8 cellular contexts compared by ENCODE assay signal in the genomic region with DNA sequence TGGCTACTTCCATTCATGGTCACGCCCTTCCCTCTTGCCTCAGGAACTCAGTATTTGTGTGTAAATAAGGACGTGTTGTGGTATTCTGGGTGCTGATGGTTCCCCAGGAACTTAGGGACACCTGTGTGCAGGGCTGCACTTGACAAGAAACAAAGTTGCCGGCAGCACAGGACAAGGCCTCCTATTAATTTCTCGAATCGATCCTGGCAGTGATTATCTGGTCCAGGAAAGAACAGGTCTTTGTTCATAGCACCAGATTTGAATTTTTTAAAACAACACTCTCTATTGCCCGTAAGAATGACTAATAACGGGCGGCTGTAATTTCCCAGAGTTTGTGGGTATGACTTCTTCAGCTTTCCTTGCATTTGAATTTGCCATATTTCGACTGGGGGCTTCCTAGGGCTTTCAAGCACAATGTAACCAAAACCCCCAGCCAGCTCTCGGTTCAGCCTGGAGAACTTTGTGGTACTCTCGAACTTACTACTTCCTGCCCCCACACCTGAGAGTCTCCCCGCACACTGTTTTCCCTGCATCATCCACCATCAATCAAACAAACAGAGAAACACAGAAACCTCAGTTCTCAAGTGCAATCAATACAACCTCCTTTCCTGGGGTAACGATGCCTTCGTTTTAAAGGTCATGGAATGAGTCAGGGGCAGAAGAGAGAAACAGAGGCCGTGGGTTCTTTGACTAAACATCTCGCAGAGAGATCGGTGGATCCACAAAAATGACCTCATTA.
A peak's percentile ranks its signal among the peaks of the same experiment; 100 is the strongest.
DNase-seq lines count a peak whose midpoint lies in the region; ATAC-seq, FAIRE-seq and TF ChIP-seq lines count a peak whose summit lies in the region.
"Had no signal": no experiment of that assay in that cellular context is flagged by ENCODE, and none has a peak within 500 bp of the region (broad histone marks: within the 10 kb centered on the region; RNA-seq: fewer than 3 reads in every experiment).

No MANE protein-coding gene starts in this region.

- ATAC-seq in GM21526 (IDR thresholded peaks at IDR 0.05; ENCODE audit: low FRiP score, unreplicated experiment) (peak; percentile 58), GM12878 (peak; percentile 88), GM21723 (IDR thresholded peaks at IDR 0.05; ENCODE audit: unreplicated experiment) (no peak)

- TF ChIP-seq EP300 in GM12878 (IDR thresholded peaks at IDR 0.05; ENCODE audit: borderline replicate concordance in 1 of 2, control insufficient read depth in 1 of 2, low read depth in 2 of 2, low read length in 2 of 2) = peak; percentile 28 to 54; a peak in 3 of 4 replicates

- no peaks in the 10 kb centered on the region for H3K27me3 ChIP-seq in GM12878 (replicated peaks in 1 of 2; ENCODE audit: control insufficient read depth in 2 of 2, insufficient read depth in 2 of 2, low read length in 1 of 2)

- H3K9me3 Mint-ChIP-seq in type B pancreatic cell = no peaks in the 10 kb centered on the region
- H3K9me3 Mint-ChIP-seq: dendritic cell treated with granulocyte-macrophage colony-stimulating factor and Interleukin-4, amounts not matched to agents 40 ng/mL and 50 ng/mL, for 4 days had no signal

- DNase-seq in activated CD4-positive, CD25-positive, alpha-beta regulatory T cell treated with anti-CD3 and anti-CD28 coated beads, Interleukin-2, amount 50 U/mL, for 16 hours (ENCODE audit: low read depth, low spot score) = peak; percentile 21
- peak; percentile 67 for DNase-seq in GM12878 (ENCODE audit: low read depth, low spot score)
- peak; percentile 78 for DNase-seq in stimulated activated naive CD4-positive, alpha-beta T cell treated with Interleukin-2 at 50 U/mL for 16 hours (lab: John Stamatoyannopoulos, UW)
- no peak for DNase-seq in germinal center (ENCODE audit: low spot score)
- no peak for DNase-seq in type B pancreatic cell (ENCODE audit: extremely low spot score, unreplicated experiment)

- TF ChIP-seq RAD21 in GM12878 (IDR thresholded peaks at IDR 0.05; ENCODE audit: insufficient read depth, low read depth, low read length) = no peak; the same call in 1 of the 2 replicates

- peak; percentile 84 for FAIRE-seq in GM12878 (lab: Jason Lieb, UNC)

- TF ChIP-seq CTCF in GM12878 (IDR thresholded peaks at IDR 0.05 in 2 of 3, conservative IDR thresholded peaks at IDR 0.05 in 1 of 3; ENCODE audit: control insufficient read depth in 2 of 3, extremely low read depth in 1 of 3, insufficient read depth in 1 of 3, low read depth in 3 of 3, low read length in 3 of 3) (no peak), type B pancreatic cell (conservative IDR thresholded peaks at IDR 0.05) (no peak)

- CTCF ChIA-PET in GM12878 (lab: Yijun Ruan, JAX) = interaction anchor here (1.0 to 1.6 kb wide), 5 partner anchors 48 to 360 kb away, joined by 3 to 5 read pairs (median 4); no protein-coding TSS in a partner anchor

- no peaks in the 10 kb centered on the region; the same call in 2 of the 3 replicates for H3K9me3 ChIP-seq in GM12878 (replicated peaks; ENCODE audit: control insufficient read depth, insufficient read depth, low read length)

- peak overlapping the region; percentile 45; the same call in 1 of the 2 replicates for H3K9ac ChIP-seq in GM12878 (ENCODE audit: control insufficient read depth, insufficient read depth, low read length)

- no peaks in the 10 kb centered on the region for H3K79me2 ChIP-seq in GM12878 (ENCODE audit: control insufficient read depth, insufficient read depth, low read length)

- POLR2A ChIA-PET in GM12878 (lab: Charles Lee) = interaction anchor here (1.0 kb wide), 1 partner anchor 136 kb away, joined by 3 read pairs; no protein-coding TSS in a partner anchor

- peak overlapping the region; percentile 92 for H3K4me2 ChIP-seq in GM12878 (ENCODE audit: control insufficient read depth, insufficient read depth)

- no peaks in the 10 kb centered on the region for H4K20me1 ChIP-seq in GM12878 (ENCODE audit: control insufficient read depth, insufficient read depth)

- SMC1A ChIA-PET in GM12878 (lab: Charles Lee; ENCODE audit: uncharacterized antibody, unreplicated experiment) = interaction anchor here (0.6 to 3.2 kb wide), 15 partner anchors 10 to 990 kb away, joined by 3 to 19 read pairs (median 3); no protein-coding TSS in a partner anchor

- in situ Hi-C loops in GM12878 (cut with MboI) = no loop called here

- BruUV-seq in GM12878 (replicated peaks; lab: Mats Ljungman, UMichigan) = no TSS peak

- no peaks in the 10 kb centered on the region for H3K27me3 Mint-ChIP-seq in type B pancreatic cell

- H3K4me1 ChIP-seq in GM12878 (ENCODE audit: control insufficient read depth, insufficient read depth, low read length) = peaks cover 35% of the 10 kb centered on the region

- H3K4me3 ChIP-seq in GM12878 = peak overlapping the region; percentile 48; the same call in 1 of the 2 replicates

- no peak overlapping the region for H3K4me3 Mint-ChIP-seq in type B pancreatic cell
- H3K4me3 Mint-ChIP-seq: dendritic cell treated with granulocyte-macrophage colony-stimulating factor and Interleukin-4, amounts not matched to agents 40 ng/mL and 50 ng/mL, for 4 days had no signal

- peak overlapping the region; percentile 83 for H2AFZ ChIP-seq in GM12878 (ENCODE audit: control insufficient read depth, low read depth, low read length)

- H3K36me3 Mint-ChIP-seq in type B pancreatic cell = no peaks in the 10 kb centered on the region

- peaks cover 15% of the 10 kb centered on the region for H3K4me1 Mint-ChIP-seq in type B pancreatic cell (ENCODE audit: unreplicated experiment)

- intact Hi-C loops in GM12878 (cut with micrococcal nuclease; ENCODE audit: unreplicated experiment) = loop anchor here (1.0 to 2.0 kb wide), 5 partner anchors 70 to 178 kb away; no protein-coding TSS in a partner anchor

- H3K27ac ChIP-seq in GM12878 (ENCODE audit: control insufficient read depth, insufficient read depth) = peak overlapping the region; percentile 68

- no peak overlapping the region for H3K27ac Mint-ChIP-seq in type B pancreatic cell
- H3K27ac Mint-ChIP-seq: dendritic cell treated with granulocyte-macrophage colony-stimulating factor and Interleukin-4, amounts not matched to agents 40 ng/mL and 50 ng/mL, for 4 days had no signal

- TF ChIP-seq POLR2A in GM12878 (IDR thresholded peaks at IDR 0.05; ENCODE audit: low read depth, low read length) = no peak

- H3K36me3 ChIP-seq in GM12878 (ENCODE audit: control insufficient read depth in 2 of 2, insufficient read depth in 2 of 2, low read length in 1 of 2) = no peaks in the 10 kb centered on the region

- RAD21 ChIA-PET in GM12878 (lab: Charles Lee; ENCODE audit: unreplicated experiment) = interaction anchor here (1.0 to 3.6 kb wide), 4 partner anchors 48 to 196 kb away, joined by 3 to 12 read pairs (median 4); no protein-coding TSS in a partner anchor

- 7% methylated on average over 17 of the region's 17 CpGs for WGBS in GM12878 (ENCODE audit: insufficient coverage, insufficient replicate concordance, low lambda C conversion rate, missing lambda C conversion rate)

TF ChIP-seq in GM12878, 131 proteins besides CTCF, POLR2A, EP300 and RAD21 (continues in another document):
- TF ChIP-seq NFYA (IDR thresholded peaks at IDR 0.05; ENCODE audit: borderline replicate concordance, low read depth, low read length) = no peak
- peak; percentile 52; the same call in 1 of the 2 replicates for TF ChIP-seq BMI1 (IDR thresholded peaks at IDR 0.05; ENCODE audit: borderline replicate concordance)
- peak; percentile 58; the same call in 1 of the 3 replicates for TF ChIP-seq POU2F2 (IDR thresholded peaks at IDR 0.05; ENCODE audit: borderline replicate concordance, low read depth, low read length)
- peak; percentile 88 for TF ChIP-seq PKNOX1 (IDR thresholded peaks at IDR 0.05)
- peak; percentile 36; the same call in 1 of the 2 replicates for TF ChIP-seq PML (IDR thresholded peaks at IDR 0.05; ENCODE audit: low read length)
- peak; percentile 85 for TF ChIP-seq MTA3 (IDR thresholded peaks at IDR 0.05; ENCODE audit: borderline replicate concordance, low read length)
- no peak for TF ChIP-seq IRF5 (IDR thresholded peaks at IDR 0.05; ENCODE audit: borderline replicate concordance)
- TF ChIP-seq GATAD2B (conservative IDR thresholded peaks at IDR 0.05; ENCODE audit: low read depth) = peak; percentile 53; the same call in 1 of the 2 replicates

Comparison
In these comparisons a context has a peak if more than half of its experiments do, and no peak if none do; other contexts are left out.
1. DNase-seq: peak in activated CD4-positive, CD25-positive, alpha-beta regulatory T cell treated with anti-CD3 and anti-CD28 coated beads, Interleukin-2, amount 50 U/mL, for 16 hours (single experiment), GM12878 (single experiment) and stimulated activated naive CD4-positive, alpha-beta T cell treated with Interleukin-2 at 50 U/mL for 16 hours (single experiment); none in germinal center (single experiment) and type B pancreatic cell (single experiment).